Comparison of ENCODE assay signal across 8 cellular contexts in genomic region chr10:6239213-6239991, GRCh38. TPM values are rescaled to one million over a fixed set of nuclear protein-coding genes. Genes with fewer than 3 reads are reported as not detected.
DNase-seq lines count a peak whose midpoint lies in the region; ATAC-seq and TF ChIP-seq lines count a peak whose summit lies in the region.

No MANE protein-coding gene starts in this region.

- TF ChIP-seq CTCF in BJ (IDR thresholded peaks at IDR 0.05; ENCODE audit: insufficient read depth, low read depth, low read length) (no peak), stomach (IDR thresholded peaks at IDR 0.05) (no peak)

- no peaks in the 10 kb centered on the region for H3K9me3 ChIP-seq in stomach

- WGBS in stomach, 5 donors = 70 to 81% (median 79%) methylated on average over 15 of the region's 15 CpGs

- H3K36me3 ChIP-seq in BJ (ENCODE audit: control insufficient read depth, insufficient read depth, low read length) (peaks cover 6% of the 10 kb centered on the region), stomach (peaks cover 3 to 36% (median 30%) of the 10 kb centered on the region in 4 donors)

- peak overlapping the region in 1 of 5 donors; percentile 59 for H3K27ac ChIP-seq in stomach

- intact Hi-C loops in stomach (cut with DNase I; ENCODE audit: low total_unique reads) = no loop called here

- TF ChIP-seq EP300 in stomach (IDR thresholded peaks at IDR 0.05) = no peak

- CTCF ChIA-PET in BJ (lab: Yijun Ruan, JAX) = interaction anchor here (1.2 to 1.4 kb wide), 2 partner anchors 8 to 131 kb away, joined by 3 read pairs; no protein-coding TSS in a partner anchor

- POLR2A ChIA-PET in BJ (lab: Charles Lee) = no interaction called here

- no peaks in the 10 kb centered on the region for H3K27me3 ChIP-seq in BJ (ENCODE audit: control insufficient read depth, insufficient read depth, low read length)
- no peaks in the 10 kb centered on the region for H3K27me3 ChIP-seq in stomach

- TF ChIP-seq POLR2A in stomach (IDR thresholded peaks at IDR 0.05) = no peak

- no peak overlapping the region for H3K4me3 ChIP-seq in BJ (ENCODE audit: low read depth, low read length)
- no peak overlapping the region for H3K4me3 ChIP-seq in stomach

- ATAC-seq in HG03354 (IDR thresholded peaks at IDR 0.05; ENCODE audit: poor library complexity, severe bottlenecking, unreplicated experiment) = no peak

- peaks cover 0 to 21% (median 2%) of the 10 kb centered on the region in 4 donors for H3K4me1 ChIP-seq in stomach

- DNase-seq in BJ (ENCODE audit: low read depth) (peak; percentile 98), HUDEP-2 (lab: John Stamatoyannopoulos, UW; ENCODE audit: unreplicated experiment in 76 of 76) (peak in 46 of 76 experiments; percentile 2 to 65 (median 20)), mucosa of gallbladder (ENCODE audit: low spot score) (peak; percentile 63), stomach (peak; percentile 42), NCI-H2107 treated with DMSO at 0.1 percent for 48 hours (lab: John Stamatoyannopoulos, UW; ENCODE audit: unreplicated experiment) (no peak)
- peak; percentile 49 for DNase-seq in activated CD4-positive, CD25-positive, alpha-beta regulatory T cell treated with anti-CD3 and anti-CD28 coated beads, Interleukin-2, amount 50 U/mL, for 72 hours
- DNase-seq in central memory CD4-positive, alpha-beta T cell = peak; percentile 27

RNA-seq across cellular contexts. Expression of gene PFKFB3, which starts 36.7 kb away (rescaled TPM):
- polyA plus RNA-seq in BJ (2011; rRNA removed) = 15.6 and 30.7 TPM in 2 replicates
- polyA minus RNA-seq in BJ (2011; rRNA and poly(A)+ RNA removed) = 14.9 and 17.9 TPM in 2 replicates
- 100 TPM for total RNA-seq in mucosa of gallbladder
- total RNA-seq in stomach = 100 to 1,000 TPM in 1 of 5 donors, 10 to 100 TPM in 4; 18.0 to 199 (median 41.5) TPM
- polyA plus RNA-seq in stomach = 10 to 100 TPM; 17.7 to 48.3 (median 26.6) TPM
